ENCODE assay signal across 1 cellular context in the genomic region with DNA sequence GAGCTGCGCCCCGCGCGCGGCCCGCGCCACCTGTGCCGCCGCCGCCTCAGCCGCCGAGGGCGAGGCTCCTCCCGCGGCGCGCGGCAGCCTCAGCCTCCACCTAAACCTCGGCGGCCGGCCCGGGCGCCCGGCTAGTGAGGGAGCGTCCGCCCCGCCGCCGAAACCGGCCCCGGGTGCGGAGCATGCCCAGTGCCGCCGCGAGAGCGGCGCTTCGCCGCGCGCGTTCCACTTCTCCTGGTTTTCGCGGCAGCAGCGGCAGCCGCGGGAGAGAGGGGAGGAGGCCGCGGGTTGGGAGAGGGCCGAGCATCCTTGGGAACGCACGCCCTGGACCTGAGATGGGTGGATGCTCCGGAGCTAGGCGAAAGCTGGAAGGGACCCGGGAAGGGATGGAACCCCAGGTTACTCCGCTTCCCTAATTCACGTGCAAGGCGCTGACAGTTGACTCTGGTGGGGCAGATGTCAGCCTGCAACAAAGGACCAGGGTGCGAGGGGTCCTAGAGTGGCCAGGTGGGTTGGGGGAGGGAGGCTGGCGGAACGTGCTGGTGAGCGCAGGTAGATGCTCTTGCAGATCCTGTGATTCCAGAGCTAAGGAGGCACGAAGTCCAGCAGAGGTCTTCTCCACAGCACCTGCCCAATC.
TF ChIP-seq lines count a peak whose summit lies in the region.

A gene with protein sequence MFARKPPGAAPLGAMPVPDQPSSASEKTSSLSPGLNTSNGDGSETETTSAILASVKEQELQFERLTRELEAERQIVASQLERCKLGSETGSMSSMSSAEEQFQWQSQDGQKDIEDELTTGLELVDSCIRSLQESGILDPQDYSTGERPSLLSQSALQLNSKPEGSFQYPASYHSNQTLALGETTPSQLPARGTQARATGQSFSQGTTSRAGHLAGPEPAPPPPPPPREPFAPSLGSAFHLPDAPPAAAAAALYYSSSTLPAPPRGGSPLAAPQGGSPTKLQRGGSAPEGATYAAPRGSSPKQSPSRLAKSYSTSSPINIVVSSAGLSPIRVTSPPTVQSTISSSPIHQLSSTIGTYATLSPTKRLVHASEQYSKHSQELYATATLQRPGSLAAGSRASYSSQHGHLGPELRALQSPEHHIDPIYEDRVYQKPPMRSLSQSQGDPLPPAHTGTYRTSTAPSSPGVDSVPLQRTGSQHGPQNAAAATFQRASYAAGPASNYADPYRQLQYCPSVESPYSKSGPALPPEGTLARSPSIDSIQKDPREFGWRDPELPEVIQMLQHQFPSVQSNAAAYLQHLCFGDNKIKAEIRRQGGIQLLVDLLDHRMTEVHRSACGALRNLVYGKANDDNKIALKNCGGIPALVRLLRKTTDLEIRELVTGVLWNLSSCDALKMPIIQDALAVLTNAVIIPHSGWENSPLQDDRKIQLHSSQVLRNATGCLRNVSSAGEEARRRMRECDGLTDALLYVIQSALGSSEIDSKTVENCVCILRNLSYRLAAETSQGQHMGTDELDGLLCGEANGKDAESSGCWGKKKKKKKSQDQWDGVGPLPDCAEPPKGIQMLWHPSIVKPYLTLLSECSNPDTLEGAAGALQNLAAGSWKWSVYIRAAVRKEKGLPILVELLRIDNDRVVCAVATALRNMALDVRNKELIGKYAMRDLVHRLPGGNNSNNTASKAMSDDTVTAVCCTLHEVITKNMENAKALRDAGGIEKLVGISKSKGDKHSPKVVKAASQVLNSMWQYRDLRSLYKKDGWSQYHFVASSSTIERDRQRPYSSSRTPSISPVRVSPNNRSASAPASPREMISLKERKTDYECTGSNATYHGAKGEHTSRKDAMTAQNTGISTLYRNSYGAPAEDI (N-terminal part only) (minus strand): TSS at position 177 of the 637 bp plus-strand sequence. CDS start 593 bp downstream, outside the sequence.

TF ChIP-seq in HEK293, 187 proteins besides CTCF, POLR2A, EP300 and RAD21 (continued from another document):
- TF ChIP-seq, protein P1, sequence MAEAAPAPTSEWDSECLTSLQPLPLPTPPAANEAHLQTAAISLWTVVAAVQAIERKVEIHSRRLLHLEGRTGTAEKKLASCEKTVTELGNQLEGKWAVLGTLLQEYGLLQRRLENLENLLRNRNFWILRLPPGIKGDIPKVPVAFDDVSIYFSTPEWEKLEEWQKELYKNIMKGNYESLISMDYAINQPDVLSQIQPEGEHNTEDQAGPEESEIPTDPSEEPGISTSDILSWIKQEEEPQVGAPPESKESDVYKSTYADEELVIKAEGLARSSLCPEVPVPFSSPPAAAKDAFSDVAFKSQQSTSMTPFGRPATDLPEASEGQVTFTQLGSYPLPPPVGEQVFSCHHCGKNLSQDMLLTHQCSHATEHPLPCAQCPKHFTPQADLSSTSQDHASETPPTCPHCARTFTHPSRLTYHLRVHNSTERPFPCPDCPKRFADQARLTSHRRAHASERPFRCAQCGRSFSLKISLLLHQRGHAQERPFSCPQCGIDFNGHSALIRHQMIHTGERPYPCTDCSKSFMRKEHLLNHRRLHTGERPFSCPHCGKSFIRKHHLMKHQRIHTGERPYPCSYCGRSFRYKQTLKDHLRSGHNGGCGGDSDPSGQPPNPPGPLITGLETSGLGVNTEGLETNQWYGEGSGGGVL (tag by site-specific recombination; IDR thresholded peaks at IDR 0.05), result no peak
- no peak for TF ChIP-seq ZSCAN30 (tag by site-specific recombination; IDR thresholded peaks at IDR 0.05)
- TF ChIP-seq, protein P2, sequence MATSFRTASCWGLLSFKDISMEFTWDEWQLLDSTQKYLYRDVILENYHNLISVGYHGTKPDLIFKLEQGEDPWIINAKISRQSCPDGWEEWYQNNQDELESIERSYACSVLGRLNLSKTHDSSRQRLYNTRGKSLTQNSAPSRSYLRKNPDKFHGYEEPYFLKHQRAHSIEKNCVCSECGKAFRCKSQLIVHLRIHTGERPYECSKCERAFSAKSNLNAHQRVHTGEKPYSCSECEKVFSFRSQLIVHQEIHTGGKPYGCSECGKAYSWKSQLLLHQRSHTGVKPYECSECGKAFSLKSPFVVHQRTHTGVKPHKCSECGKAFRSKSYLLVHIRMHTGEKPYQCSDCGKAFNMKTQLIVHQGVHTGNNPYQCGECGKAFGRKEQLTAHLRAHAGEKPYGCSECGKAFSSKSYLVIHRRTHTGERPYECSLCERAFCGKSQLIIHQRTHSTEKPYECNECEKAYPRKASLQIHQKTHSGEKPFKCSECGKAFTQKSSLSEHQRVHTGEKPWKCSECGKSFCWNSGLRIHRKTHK (tag by site-specific recombination; IDR thresholded peaks at IDR 0.05), result no peak
- TF ChIP-seq SP3 (tag by site-specific recombination; IDR thresholded peaks at IDR 0.05), result peak; percentile 48; the same call in 1 of the 2 replicates
- 0 out of 2 replicates have a peak, but pooled peaks have one; percentile 19 for TF ChIP-seq ZNF335 (tag by site-specific recombination; conservative IDR thresholded peaks at IDR 0.05)
- TF ChIP-seq PRDM6 (tag by site-specific recombination; IDR thresholded peaks at IDR 0.05), result no peak
- TF ChIP-seq ATF2 (tag by site-specific recombination; IDR thresholded peaks at IDR 0.05; ENCODE audit: low read depth), result no peak
- no peak for TF ChIP-seq ZNF302 (tag by site-specific recombination; IDR thresholded peaks at IDR 0.05; ENCODE audit: low read depth)
- TF ChIP-seq ZBTB26 (tag by site-specific recombination; optimal IDR thresholded peaks at IDR 0.05), result peak; percentile 46
- TF ChIP-seq KLF16 (tag by site-specific recombination; IDR thresholded peaks at IDR 0.05), result 0 out of 2 replicates have a peak, but pooled peaks have one; percentile 24
- peak; percentile 42; the same call in 1 of the 2 replicates for TF ChIP-seq ZNF692 (tag by site-specific recombination; IDR thresholded peaks at IDR 0.05)
- no peak for TF ChIP-seq PRDM1 (tag by site-specific recombination; IDR thresholded peaks at IDR 0.05)
- no peak for TF ChIP-seq ZNF843 (tag by site-specific recombination; IDR thresholded peaks at IDR 0.05)
- TF ChIP-seq, protein P3, sequence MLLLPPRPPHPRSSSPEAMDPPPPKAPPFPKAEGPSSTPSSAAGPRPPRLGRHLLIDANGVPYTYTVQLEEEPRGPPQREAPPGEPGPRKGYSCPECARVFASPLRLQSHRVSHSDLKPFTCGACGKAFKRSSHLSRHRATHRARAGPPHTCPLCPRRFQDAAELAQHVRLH (tag by site-specific recombination; IDR thresholded peaks at IDR 0.05), result no peak
- TF ChIP-seq ZNF10 (tag by site-specific recombination; IDR thresholded peaks at IDR 0.05), result no peak
- no peak for TF ChIP-seq GLI4 (tag by site-specific recombination; IDR thresholded peaks at IDR 0.05)
- TF ChIP-seq ZNF677 (tag by site-specific recombination; IDR thresholded peaks at IDR 0.05), result 0 out of 2 replicates have a peak, but pooled peaks have one; percentile 29
- TF ChIP-seq ZNF664 (tag by site-specific recombination; IDR thresholded peaks at IDR 0.05), result no peak
- no peak for TF ChIP-seq ZNF624 (tag by site-specific recombination; IDR thresholded peaks at IDR 0.05)
